1 cellular context compared by ENCODE assay signal in the genomic region with DNA sequence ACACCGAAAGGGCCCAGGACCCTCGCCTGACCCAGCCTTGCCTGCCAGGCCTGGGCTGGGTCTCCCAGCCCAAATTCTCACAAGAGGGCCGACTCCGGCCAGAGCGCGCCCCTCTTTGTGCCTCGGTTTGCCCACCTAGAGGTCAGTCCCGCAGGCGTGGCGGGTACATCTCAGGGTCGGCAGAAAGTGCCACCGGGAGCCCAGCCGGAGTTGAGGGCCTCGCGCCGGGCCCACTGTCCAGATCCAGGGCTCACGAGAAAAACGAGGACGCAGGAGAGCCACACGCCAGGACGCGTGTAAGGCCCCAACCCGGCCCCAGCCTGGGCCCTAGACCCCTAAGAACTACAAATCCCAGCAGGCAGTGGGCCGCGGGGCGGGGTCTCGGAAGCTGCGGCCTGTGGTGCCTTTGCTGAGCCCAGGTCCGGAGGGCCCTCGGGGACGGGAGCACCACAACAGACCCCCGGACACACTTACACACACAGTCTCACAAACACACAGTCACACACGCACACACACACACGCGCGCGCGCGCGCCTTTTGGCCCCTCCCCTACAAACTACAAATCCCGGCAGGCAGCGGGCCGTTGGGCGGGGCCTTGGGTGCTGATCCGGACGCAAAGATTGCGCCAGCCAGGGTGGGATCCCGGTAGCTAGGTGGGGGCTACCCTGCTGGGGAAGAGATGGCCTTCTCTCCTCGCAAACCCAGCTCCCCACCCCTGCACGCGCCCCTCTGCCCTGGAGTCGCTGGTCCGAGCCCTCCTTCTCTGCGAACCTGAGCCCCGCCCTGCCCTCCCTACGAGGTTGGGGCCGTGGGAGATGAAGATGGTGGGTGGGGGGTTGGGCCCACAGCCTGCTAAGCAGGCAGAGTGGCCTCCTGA.
TF ChIP-seq lines count a peak whose summit lies in the region.

Gene SH2D6 (plus strand): TSS at position 583 of the 877 bp plus-strand sequence. CDS start 10,752 bp downstream, outside the sequence.

TF ChIP-seq in K562, 482 proteins besides CTCF, POLR2A, EP300 and RAD21 (continued from another document and continues in another):
- peak; percentile 70 for TF ChIP-seq POLR2B (IDR thresholded peaks at IDR 0.05; ENCODE audit: low read depth, partially characterized antibody)
- TF ChIP-seq ZNF174 (CRISPR knock-in tag; IDR thresholded peaks at IDR 0.05): 0 out of 2 replicates have a peak, but pooled peaks have one; percentile 46
- no peak for TF ChIP-seq ZNF586 (CRISPR knock-in tag; conservative IDR thresholded peaks at IDR 0.05)
- no peak; the same call in 1 of the 2 replicates for TF ChIP-seq ZNF589 (CRISPR knock-in tag; IDR thresholded peaks at IDR 0.05; ENCODE audit: low read depth)
- TF ChIP-seq SMC3 (conservative IDR thresholded peaks at IDR 0.05; ENCODE audit: insufficient read depth, low read depth, low read length): no peak
- TF ChIP-seq, protein P1, sequence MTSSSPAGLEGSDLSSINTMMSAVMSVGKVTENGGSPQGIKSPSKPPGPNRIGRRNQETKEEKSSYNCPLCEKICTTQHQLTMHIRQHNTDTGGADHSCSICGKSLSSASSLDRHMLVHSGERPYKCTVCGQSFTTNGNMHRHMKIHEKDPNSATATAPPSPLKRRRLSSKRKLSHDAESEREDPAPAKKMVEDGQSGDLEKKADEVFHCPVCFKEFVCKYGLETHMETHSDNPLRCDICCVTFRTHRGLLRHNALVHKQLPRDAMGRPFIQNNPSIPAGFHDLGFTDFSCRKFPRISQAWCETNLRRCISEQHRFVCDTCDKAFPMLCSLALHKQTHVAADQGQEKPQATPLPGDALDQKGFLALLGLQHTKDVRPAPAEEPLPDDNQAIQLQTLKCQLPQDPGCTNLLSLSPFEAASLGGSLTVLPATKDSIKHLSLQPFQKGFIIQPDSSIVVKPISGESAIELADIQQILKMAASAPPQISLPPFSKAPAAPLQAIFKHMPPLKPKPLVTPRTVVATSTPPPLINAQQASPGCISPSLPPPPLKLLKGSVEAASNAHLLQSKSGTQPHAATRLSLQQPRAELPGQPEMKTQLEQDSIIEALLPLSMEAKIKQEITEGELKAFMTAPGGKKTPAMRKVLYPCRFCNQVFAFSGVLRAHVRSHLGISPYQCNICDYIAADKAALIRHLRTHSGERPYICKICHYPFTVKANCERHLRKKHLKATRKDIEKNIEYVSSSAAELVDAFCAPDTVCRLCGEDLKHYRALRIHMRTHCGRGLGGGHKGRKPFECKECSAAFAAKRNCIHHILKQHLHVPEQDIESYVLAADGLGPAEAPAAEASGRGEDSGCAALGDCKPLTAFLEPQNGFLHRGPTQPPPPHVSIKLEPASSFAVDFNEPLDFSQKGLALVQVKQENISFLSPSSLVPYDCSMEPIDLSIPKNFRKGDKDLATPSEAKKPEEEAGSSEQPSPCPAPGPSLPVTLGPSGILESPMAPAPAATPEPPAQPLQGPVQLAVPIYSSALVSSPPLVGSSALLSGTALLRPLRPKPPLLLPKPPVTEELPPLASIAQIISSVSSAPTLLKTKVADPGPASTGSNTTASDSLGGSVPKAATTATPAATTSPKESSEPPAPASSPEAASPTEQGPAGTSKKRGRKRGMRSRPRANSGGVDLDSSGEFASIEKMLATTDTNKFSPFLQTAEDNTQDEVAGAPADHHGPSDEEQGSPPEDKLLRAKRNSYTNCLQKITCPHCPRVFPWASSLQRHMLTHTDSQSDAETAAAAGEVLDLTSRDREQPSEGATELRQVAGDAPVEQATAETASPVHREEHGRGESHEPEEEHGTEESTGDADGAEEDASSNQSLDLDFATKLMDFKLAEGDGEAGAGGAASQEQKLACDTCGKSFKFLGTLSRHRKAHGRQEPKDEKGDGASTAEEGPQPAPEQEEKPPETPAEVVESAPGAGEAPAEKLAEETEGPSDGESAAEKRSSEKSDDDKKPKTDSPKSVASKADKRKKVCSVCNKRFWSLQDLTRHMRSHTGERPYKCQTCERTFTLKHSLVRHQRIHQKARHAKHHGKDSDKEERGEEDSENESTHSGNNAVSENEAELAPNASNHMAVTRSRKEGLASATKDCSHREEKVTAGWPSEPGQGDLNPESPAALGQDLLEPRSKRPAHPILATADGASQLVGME (CRISPR knock-in tag; IDR thresholded peaks at IDR 0.05): peak; percentile 76; the same call in 1 of the 2 replicates
- no peak for TF ChIP-seq E2F8 (IDR thresholded peaks at IDR 0.05; ENCODE audit: low read depth, partially characterized antibody)
- TF ChIP-seq ZC3H4 (CRISPR knock-in tag; IDR thresholded peaks at IDR 0.05; ENCODE audit: borderline replicate concordance): no peak
- TF ChIP-seq, protein P2, sequence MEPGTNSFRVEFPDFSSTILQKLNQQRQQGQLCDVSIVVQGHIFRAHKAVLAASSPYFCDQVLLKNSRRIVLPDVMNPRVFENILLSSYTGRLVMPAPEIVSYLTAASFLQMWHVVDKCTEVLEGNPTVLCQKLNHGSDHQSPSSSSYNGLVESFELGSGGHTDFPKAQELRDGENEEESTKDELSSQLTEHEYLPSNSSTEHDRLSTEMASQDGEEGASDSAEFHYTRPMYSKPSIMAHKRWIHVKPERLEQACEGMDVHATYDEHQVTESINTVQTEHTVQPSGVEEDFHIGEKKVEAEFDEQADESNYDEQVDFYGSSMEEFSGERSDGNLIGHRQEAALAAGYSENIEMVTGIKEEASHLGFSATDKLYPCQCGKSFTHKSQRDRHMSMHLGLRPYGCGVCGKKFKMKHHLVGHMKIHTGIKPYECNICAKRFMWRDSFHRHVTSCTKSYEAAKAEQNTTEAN (CRISPR knock-in tag; IDR thresholded peaks at IDR 0.05): 0 out of 2 replicates have a peak, but pooled peaks have one; percentile 50
- TF ChIP-seq JUND (IDR thresholded peaks at IDR 0.05; ENCODE audit: borderline replicate concordance, low read depth, low read length): 0 out of 2 replicates have a peak, but pooled peaks have one; percentile 10
- no peak; the same call in 2 of the 3 replicates for TF ChIP-seq JUND (tag; IDR thresholded peaks at IDR 0.05; ENCODE audit: borderline replicate concordance, low read depth, low read length)
- no peak for TF ChIP-seq ZNF444 (CRISPR knock-in tag; IDR thresholded peaks at IDR 0.05)
- TF ChIP-seq, protein P3, sequence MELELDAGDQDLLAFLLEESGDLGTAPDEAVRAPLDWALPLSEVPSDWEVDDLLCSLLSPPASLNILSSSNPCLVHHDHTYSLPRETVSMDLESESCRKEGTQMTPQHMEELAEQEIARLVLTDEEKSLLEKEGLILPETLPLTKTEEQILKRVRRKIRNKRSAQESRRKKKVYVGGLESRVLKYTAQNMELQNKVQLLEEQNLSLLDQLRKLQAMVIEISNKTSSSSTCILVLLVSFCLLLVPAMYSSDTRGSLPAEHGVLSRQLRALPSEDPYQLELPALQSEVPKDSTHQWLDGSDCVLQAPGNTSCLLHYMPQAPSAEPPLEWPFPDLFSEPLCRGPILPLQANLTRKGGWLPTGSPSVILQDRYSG (tag; conservative IDR thresholded peaks at IDR 0.05; ENCODE audit: low read depth): peak; percentile 89
- no peak for TF ChIP-seq WHSC1 (IDR thresholded peaks at IDR 0.05; ENCODE audit: low read length)
- TF ChIP-seq FOSL1 (tag; conservative IDR thresholded peaks at IDR 0.05): no peak; the same call in 1 of the 2 replicates
- TF ChIP-seq SP2 (IDR thresholded peaks at IDR 0.05; ENCODE audit: extremely low read depth, low read depth, low read length, poor library complexity, severe bottlenecking): no peak
- no peak for TF ChIP-seq NFXL1 (CRISPR knock-in tag; IDR thresholded peaks at IDR 0.05)
- peak; percentile 50 for TF ChIP-seq BCOR (IDR thresholded peaks at IDR 0.05)
- 0 out of 2 replicates have a peak, but pooled peaks have one; percentile 28 for TF ChIP-seq GTF2A2 (tag; IDR thresholded peaks at IDR 0.05)
- no peak for TF ChIP-seq ZSCAN32 (CRISPR knock-in tag; IDR thresholded peaks at IDR 0.05)
- TF ChIP-seq BCL6 (CRISPR knock-in tag; IDR thresholded peaks at IDR 0.05): peak; percentile 65; the same call in 1 of the 2 replicates
- no peak for TF ChIP-seq TFAM (CRISPR knock-in tag; conservative IDR thresholded peaks at IDR 0.05)
- TF ChIP-seq TRIM28 (IDR thresholded peaks at IDR 0.05): 0 out of 2 replicates have a peak, but pooled peaks have one; percentile 50
- TF ChIP-seq ZHX1 (conservative IDR thresholded peaks at IDR 0.05; ENCODE audit: low read length): no peak
- TF ChIP-seq ZNF830 (CRISPR knock-in tag; IDR thresholded peaks at IDR 0.05): 0 out of 2 replicates have a peak, but pooled peaks have one; percentile 41
- 0 out of 2 replicates have a peak, but pooled peaks have one; percentile 16 for TF ChIP-seq MTA2 (IDR thresholded peaks at IDR 0.05; ENCODE audit: low read depth)
- TF ChIP-seq CBFB (CRISPR knock-in tag; IDR thresholded peaks at IDR 0.05): peak; percentile 77; the same call in 1 of the 2 replicates
- peak; percentile 86 for TF ChIP-seq LCOR (CRISPR knock-in tag; IDR thresholded peaks at IDR 0.05)
- TF ChIP-seq, protein P4, sequence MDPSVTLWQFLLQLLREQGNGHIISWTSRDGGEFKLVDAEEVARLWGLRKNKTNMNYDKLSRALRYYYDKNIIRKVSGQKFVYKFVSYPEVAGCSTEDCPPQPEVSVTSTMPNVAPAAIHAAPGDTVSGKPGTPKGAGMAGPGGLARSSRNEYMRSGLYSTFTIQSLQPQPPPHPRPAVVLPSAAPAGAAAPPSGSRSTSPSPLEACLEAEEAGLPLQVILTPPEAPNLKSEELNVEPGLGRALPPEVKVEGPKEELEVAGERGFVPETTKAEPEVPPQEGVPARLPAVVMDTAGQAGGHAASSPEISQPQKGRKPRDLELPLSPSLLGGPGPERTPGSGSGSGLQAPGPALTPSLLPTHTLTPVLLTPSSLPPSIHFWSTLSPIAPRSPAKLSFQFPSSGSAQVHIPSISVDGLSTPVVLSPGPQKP (CRISPR knock-in tag; IDR thresholded peaks at IDR 0.05): no peak
- TF ChIP-seq TAF7 (tag; IDR thresholded peaks at IDR 0.05): peak; percentile 22; the same call in 1 of the 2 replicates
- TF ChIP-seq TEAD1 (CRISPR knock-in tag; IDR thresholded peaks at IDR 0.05): peak; percentile 55 to 70; a peak in 2 of 4 replicates
- peak; percentile 40 for TF ChIP-seq BRD9 (IDR thresholded peaks at IDR 0.05; ENCODE audit: low read depth, partially characterized antibody)
- no peak for TF ChIP-seq ZNF445 (CRISPR knock-in tag; IDR thresholded peaks at IDR 0.05; ENCODE audit: low read depth)
- TF ChIP-seq ZNF584 (CRISPR knock-in tag; IDR thresholded peaks at IDR 0.05; ENCODE audit: low read depth): peak; percentile 89
- TF ChIP-seq NR2C1 (IDR thresholded peaks at IDR 0.05): peak; percentile 57
- peak; percentile 84 for TF ChIP-seq NR2C1 (tag; IDR thresholded peaks at IDR 0.05)
- no peak for TF ChIP-seq ARID2 (IDR thresholded peaks at IDR 0.05)
- TF ChIP-seq ASH1L (IDR thresholded peaks at IDR 0.05; ENCODE audit: borderline replicate concordance, low read depth, partially characterized antibody): peak; percentile 50
- TF ChIP-seq SRSF1 (IDR thresholded peaks at IDR 0.05; ENCODE audit: low read depth, low read length): 0 out of 2 replicates have a peak, but pooled peaks have one; percentile 54
- TF ChIP-seq SAP30 (IDR thresholded peaks at IDR 0.05; ENCODE audit: borderline replicate concordance, insufficient read depth, low read depth, low read length, poor library complexity, severe bottlenecking): no peak
- TF ChIP-seq NR2C2 (CRISPR knock-in tag; IDR thresholded peaks at IDR 0.05): peak; percentile 70
- TF ChIP-seq NR2C2 (tag; IDR thresholded peaks at IDR 0.05): peak; percentile 89
- TF ChIP-seq SREBF2 (CRISPR knock-in tag; IDR thresholded peaks at IDR 0.05): no peak
- peak; percentile 67 for TF ChIP-seq BRD4 (IDR thresholded peaks at IDR 0.05)
- 0 out of 2 replicates have a peak, but pooled peaks have one; percentile 81 for TF ChIP-seq ZFPM2 (CRISPR knock-in tag; IDR thresholded peaks at IDR 0.05)
- 0 out of 2 replicates have a peak, but pooled peaks have one; percentile 80 for TF ChIP-seq ZKSCAN8 (CRISPR knock-in tag; IDR thresholded peaks at IDR 0.05)
- peak; percentile 92 for TF ChIP-seq NR3C1 (CRISPR knock-in tag; IDR thresholded peaks at IDR 0.05)
- TF ChIP-seq CREBBP (IDR thresholded peaks at IDR 0.05; ENCODE audit: low read depth, low read length): no peak
